Comparison of ENCODE assay signal across 9 cellular contexts in genomic region chr11:126318642-126319373, GRCh38. TPM values are rescaled to one million over a fixed set of nuclear protein-coding genes. Genes with fewer than 3 reads are reported as not detected.
DNase-seq lines count a peak whose midpoint lies in the region; ATAC-seq, FAIRE-seq and TF ChIP-seq lines count a peak whose summit lies in the region.
"Had no signal": no experiment of that assay in that cellular context is flagged by ENCODE, and none has a peak within 500 bp of the region (broad histone marks: within the 10 kb centered on the region; RNA-seq: fewer than 3 reads in every experiment).

No MANE protein-coding gene starts in this region.

- H3K9me3 ChIP-seq in astrocyte (ENCODE audit: insufficient read depth, low read depth, low read length) (no peaks in the 10 kb centered on the region), suprapubic skin (no peaks in the 10 kb centered on the region), H9 (ENCODE audit: control insufficient read depth, low read depth, low read length) (no peaks in the 10 kb centered on the region)

- H2BK5ac ChIP-seq in H9 (ENCODE audit: insufficient read length, low read length): no peak overlapping the region

- 33% methylated on average over 7 of the region's 7 CpGs for WGBS in suprapubic skin
- no CpG with 5 or more reads among the region's 7 CpGs for WGBS in H9 (ENCODE audit: extremely low coverage, insufficient read length, low lambda C conversion rate)

- H3K4me3 ChIP-seq in astrocyte (ENCODE audit: insufficient read depth, low read depth, low read length) (no peak overlapping the region), suprapubic skin (peak overlapping the region; percentile 41)

- no peak overlapping the region for H3K4ac ChIP-seq in H9 (ENCODE audit: low read depth, low read length)

- H3K4me1 Mint-ChIP-seq in activated CD4-positive, alpha-beta T cell treated with anti-CD3 and anti-CD28 coated beads, Interleukin-2, amount 10 ng/mL, durations not matched to agents 24 days and 14 days: peaks cover 37% of the 10 kb centered on the region
- peaks cover 33% of the 10 kb centered on the region for H3K4me1 Mint-ChIP-seq in astrocyte (ENCODE audit: low read depth, unreplicated experiment)
- H3K4me1 Mint-ChIP-seq in H9: no peaks in the 10 kb centered on the region

- TF ChIP-seq CTCF in astrocyte (IDR thresholded peaks at IDR 0.05; ENCODE audit: insufficient read depth, low read depth, low read length) (no peak), suprapubic skin (IDR thresholded peaks at IDR 0.05) (no peak), H9 (conservative IDR thresholded peaks at IDR 0.05) (no peak)

- TF ChIP-seq POLR2A in suprapubic skin (IDR thresholded peaks at IDR 0.05): no peak

- no peaks in the 10 kb centered on the region for H3K23me2 ChIP-seq in H9 (ENCODE audit: insufficient read length, low read depth, low read length, poor library complexity, severe bottlenecking)

- intact Hi-C loops in activated CD4-positive, alpha-beta T cell treated with anti-CD3 and anti-CD28 coated beads, Interleukin-2, amount 10 ng/mL, durations not matched to agents 24 days and 14 days (cut with micrococcal nuclease): loop anchor here (5.0 to 10.0 kb wide), 3 partner anchors 33 to 656 kb away; no protein-coding TSS in a partner anchor

- peak; percentile 93 for ATAC-seq in HG02588 (IDR thresholded peaks at IDR 0.05; ENCODE audit: unreplicated experiment)

- H2BK20ac ChIP-seq in H9 (ENCODE audit: low read depth, low read length, poor library complexity, severe bottlenecking): no peak overlapping the region

- H2BK120ac ChIP-seq in H9 (ENCODE audit: low read depth, low read length, poor library complexity, severe bottlenecking): no peak overlapping the region

- peak overlapping the region; percentile 75 for H3K4me2 ChIP-seq in astrocyte (ENCODE audit: low read length)
- H3K4me2 ChIP-seq in H9 (ENCODE audit: insufficient read depth, insufficient read length, low read length): no peak overlapping the region

- no peak overlapping the region for H3T11ph ChIP-seq in H9 (ENCODE audit: low read length)

- H3K79me2 ChIP-seq in astrocyte (ENCODE audit: insufficient read depth, low read length): no peaks in the 10 kb centered on the region
- no peaks in the 10 kb centered on the region for H3K79me2 ChIP-seq in H9 (ENCODE audit: insufficient read depth, low read length)

- H2AK5ac ChIP-seq in H9 (ENCODE audit: insufficient read length, low read length): no peak overlapping the region

- no peak overlapping the region for H3K18ac ChIP-seq in H9 (ENCODE audit: insufficient read length, low read depth, low read length)

- no peak overlapping the region for H4K5ac ChIP-seq in H9 (ENCODE audit: insufficient read length, low read depth, low read length)

- H3K9ac ChIP-seq in astrocyte (ENCODE audit: low read length) (peak overlapping the region; percentile 71), H9 (ENCODE audit: extremely low read depth, insufficient read length, low read length) (no peak overlapping the region)

- H3K36me3 ChIP-seq in astrocyte (ENCODE audit: insufficient read depth, low read length): no peaks in the 10 kb centered on the region
- H3K36me3 ChIP-seq in suprapubic skin: no peaks in the 10 kb centered on the region

- H4K20me1 ChIP-seq in astrocyte (ENCODE audit: insufficient read depth, low read length) (no peaks in the 10 kb centered on the region), H9 (ENCODE audit: control insufficient read depth, insufficient read depth, insufficient read length) (peaks cover 2% of the 10 kb centered on the region)

- peak overlapping the region; percentile 56 for H3K4me3 Mint-ChIP-seq in activated CD4-positive, alpha-beta T cell treated with anti-CD3 and anti-CD28 coated beads, Interleukin-2, amount 10 ng/mL, durations not matched to agents 24 days and 14 days
- no peak overlapping the region for H3K4me3 Mint-ChIP-seq in astrocyte (ENCODE audit: unreplicated experiment)
- no peak overlapping the region for H3K4me3 Mint-ChIP-seq in H9

- H3K56ac ChIP-seq in H9 (ENCODE audit: insufficient read length, low read depth, low read length): no peak overlapping the region

- H4K8ac ChIP-seq in H9 (replicated peaks; ENCODE audit: insufficient read length, low read depth, low read length): no peak overlapping the region

- peak overlapping the region; percentile 80 for H3K27ac Mint-ChIP-seq in activated CD4-positive, alpha-beta T cell treated with anti-CD3 and anti-CD28 coated beads, Interleukin-2, amount 10 ng/mL, durations not matched to agents 24 days and 14 days
- H3K27ac Mint-ChIP-seq in astrocyte (ENCODE audit: unreplicated experiment): peak overlapping the region; percentile 97
- peak overlapping the region in 1 of 3 experiments; percentile 84; a peak in 1 of 7 replicates for H3K27ac Mint-ChIP-seq in H9

- H3K27ac ChIP-seq in astrocyte (ENCODE audit: low read depth, low read length) (peak overlapping the region; percentile 89), layer of hippocampus (ENCODE audit: low read depth, low read length) (peak overlapping the region; percentile 75), suprapubic skin (peak overlapping the region; percentile 91), H9 (ENCODE audit: insufficient read length, low read depth, low read length) (no peak overlapping the region)

- H3K27me3 ChIP-seq in astrocyte (ENCODE audit: insufficient read depth, low read length) (no peaks in the 10 kb centered on the region), layer of hippocampus (ENCODE audit: control insufficient read depth, insufficient read depth, low read length) (no peaks in the 10 kb centered on the region), suprapubic skin (no peaks in the 10 kb centered on the region), H9 (ENCODE audit: insufficient read depth, low read length) (no peaks in the 10 kb centered on the region)

- peak; percentile 80 for DNase-seq in activated CD4-positive, alpha-beta T cell treated with anti-CD3 and anti-CD28 coated beads, Interleukin-2, amount 10 ng/mL, durations not matched to agents 24 days and 14 days
- DNase-seq in activated CD4-positive, alpha-beta T cell treated with anti-CD3 and anti-CD28 coated beads, Interleukin-2, amount 50 U/mL, for 4 hours: no peak
- DNase-seq in NCI-H2196 treated with DMSO at 0.1 percent for 48 hours (lab: John Stamatoyannopoulos, UW; ENCODE audit: unreplicated experiment) (peak; percentile 51), astrocyte (ENCODE audit: low read depth) (peak; percentile 97), suprapubic skin (ENCODE audit: low spot score in 2 of 2) (no peak), H9 (no peak)

- H3K27me3 Mint-ChIP-seq in activated CD4-positive, alpha-beta T cell treated with anti-CD3 and anti-CD28 coated beads, Interleukin-2, amount 10 ng/mL, durations not matched to agents 24 days and 14 days: no peaks in the 10 kb centered on the region
- no peaks in the 10 kb centered on the region for H3K27me3 Mint-ChIP-seq in astrocyte (ENCODE audit: low read depth, unreplicated experiment)
- H3K27me3 Mint-ChIP-seq in H9 (ENCODE audit: low read depth): no peaks in the 10 kb centered on the region; the same call in 1 of the 2 replicates

- H3K23ac ChIP-seq in H9 (ENCODE audit: insufficient read length, low read depth, low read length): no peak overlapping the region

- no peak overlapping the region for H2BK15ac ChIP-seq in H9 (ENCODE audit: low read depth, low read length)

- no peak overlapping the region for H3K14ac ChIP-seq in H9 (ENCODE audit: insufficient read depth, low read length)

- no peaks in the 10 kb centered on the region for H3K9me3 Mint-ChIP-seq in activated CD4-positive, alpha-beta T cell treated with anti-CD3 and anti-CD28 coated beads, Interleukin-2, amount 10 ng/mL, durations not matched to agents 24 days and 14 days
- H3K9me3 Mint-ChIP-seq in astrocyte (ENCODE audit: unreplicated experiment) (peaks cover 6% of the 10 kb centered on the region), H9 (no peaks in the 10 kb centered on the region)

- peak; percentile 88 for FAIRE-seq in astrocyte (lab: Jason Lieb, UNC)
- FAIRE-seq: G401.6 had no signal

- H3K79me1 ChIP-seq in H9 (ENCODE audit: insufficient read depth, low read depth, low read length, poor library complexity, severe bottlenecking): no peaks in the 10 kb centered on the region

- H4K91ac ChIP-seq in H9 (ENCODE audit: insufficient read length, low read depth, low read length): no peak overlapping the region

- H3K4me1 ChIP-seq in astrocyte (ENCODE audit: insufficient read depth, low read length) (peaks cover 21% of the 10 kb centered on the region), suprapubic skin (peaks cover 31% of the 10 kb centered on the region), H9 (ENCODE audit: insufficient read depth, low read length) (no peaks in the 10 kb centered on the region)

- H2BK12ac ChIP-seq in H9 (ENCODE audit: insufficient read length, low read depth, low read length): no peak overlapping the region

- peaks cover 35% of the 10 kb centered on the region for H3K36me3 Mint-ChIP-seq in activated CD4-positive, alpha-beta T cell treated with anti-CD3 and anti-CD28 coated beads, Interleukin-2, amount 10 ng/mL, durations not matched to agents 24 days and 14 days (ENCODE audit: low read depth)
- H3K36me3 Mint-ChIP-seq in astrocyte (ENCODE audit: low read depth, unreplicated experiment) (peaks cover 6% of the 10 kb centered on the region), H9 (ENCODE audit: insufficient read depth in 1 of 3, low read depth in 3 of 3) (peaks cover 9 to 23% (median 21%) of the 10 kb centered on the region in 3 experiments; a peak in 6 of 7 replicates)

- peak overlapping the region; percentile 64 for H2AFZ ChIP-seq in astrocyte (ENCODE audit: low read depth, low read length)
- H2AFZ ChIP-seq in H9 (ENCODE audit: low read length): no peak overlapping the region

- TF ChIP-seq EP300 in suprapubic skin (IDR thresholded peaks at IDR 0.05): no peak

RNA-seq across cellular contexts. Expression of gene DCPS, which starts 14.9 kb away (rescaled TPM):
- 36.0 and 40.2 TPM in 2 replicates for total RNA-seq in activated CD4-positive, alpha-beta T cell treated with anti-CD3 and anti-CD28 coated beads, Interleukin-2, amount 10 ng/mL, durations not matched to agents 24 days and 14 days
- total RNA-seq in astrocyte (11.3 and 14.0 TPM in 2 replicates), suprapubic skin (10 to 100 TPM; 15.4 to 19.1 (median 17.8) TPM), H9 (2021) (24.4 and 27.7 TPM in 2 replicates)

RNA-seq across cellular contexts. Expression of gene TIRAP, which starts 35.9 kb away (rescaled TPM):
- total RNA-seq in activated CD4-positive, alpha-beta T cell treated with anti-CD3 and anti-CD28 coated beads, Interleukin-2, amount 10 ng/mL, durations not matched to agents 24 days and 14 days: 11.4 and 12.0 TPM in 2 replicates
- total RNA-seq in astrocyte (6.6 and 6.8 TPM in 2 replicates), suprapubic skin (10 to 100 TPM in 3 of 4 donors, 1 to 10 TPM in 1; 8.6 to 15.2 (median 12.6) TPM), H9 (2021) (7.0 and 7.3 TPM in 2 replicates)

RNA-seq across cellular contexts. Expression of gene ST3GAL4, which starts 36.7 kb away (rescaled TPM):
- total RNA-seq in activated CD4-positive, alpha-beta T cell treated with anti-CD3 and anti-CD28 coated beads, Interleukin-2, amount 10 ng/mL, durations not matched to agents 24 days and 14 days: 12.3 and 13.3 TPM in 2 replicates
- total RNA-seq in astrocyte: 12.2 and 14.1 TPM in 2 replicates
- 10 to 100 TPM; 23.6 to 30.9 (median 26.9) TPM for total RNA-seq in suprapubic skin
- total RNA-seq in H9 (2021): 12.2 and 13.6 TPM in 2 replicates

RNA-seq across cellular contexts. Expression of gene FOXRED1, which starts 49.9 kb away (rescaled TPM):
- 57.8 and 59.2 TPM in 2 replicates for total RNA-seq in activated CD4-positive, alpha-beta T cell treated with anti-CD3 and anti-CD28 coated beads, Interleukin-2, amount 10 ng/mL, durations not matched to agents 24 days and 14 days
- 15.4 and 16.3 TPM in 2 replicates for total RNA-seq in astrocyte
- 10 to 100 TPM in 3 of 4 donors, 1 to 10 TPM in 1; 7.7 to 22.9 (median 18.9) TPM for total RNA-seq in suprapubic skin
- 60.1 and 67.5 TPM in 2 replicates for total RNA-seq in H9 (2021)

RNA-seq across cellular contexts. Expression of gene SRPRA, which starts 50.1 kb away (rescaled TPM):
- 180 and 191 TPM in 2 replicates for total RNA-seq in activated CD4-positive, alpha-beta T cell treated with anti-CD3 and anti-CD28 coated beads, Interleukin-2, amount 10 ng/mL, durations not matched to agents 24 days and 14 days
- total RNA-seq in astrocyte (74.6 and 83.1 TPM in 2 replicates), suprapubic skin (100 to 1,000 TPM in 1 of 4 donors, 10 to 100 TPM in 3; 84.9 to 108 (median 97.0) TPM), H9 (2021) (63.7 and 64.3 TPM in 2 replicates)

Comparison
In these comparisons a context has a peak if more than half of its experiments do, and no peak if none do; other contexts are left out.
1. DNase-seq: peak in activated CD4-positive, alpha-beta T cell treated with anti-CD3 and anti-CD28 coated beads, Interleukin-2, amount 10 ng/mL, durations not matched to agents 24 days and 14 days (single experiment), NCI-H2196 treated with DMSO at 0.1 percent for 48 hours (single experiment) and astrocyte (single experiment); none in activated CD4-positive, alpha-beta T cell treated with anti-CD3 and anti-CD28 coated beads, Interleukin-2, amount 50 U/mL, for 4 hours (0 of 2), suprapubic skin (0 of 2) and H9 (single experiment).